ENCODE assay signal across 8 cellular contexts in genomic region chr18:12990977-12991838, GRCh38. TPM values are rescaled to one million over a fixed set of nuclear protein-coding genes. Genes with fewer than 3 reads are reported as not detected.
DNase-seq lines count a peak whose midpoint lies in the region; FAIRE-seq and TF ChIP-seq lines count a peak whose summit lies in the region.

Gene CEP192 (plus strand): TSS chr18:12991362. CDS start chr18:12999425, 8,063 bp downstream.

- no peak for TF ChIP-seq CTCF in HFF-Myc (IDR thresholded peaks at IDR 0.05; ENCODE audit: low read depth, low read length, missing control alignments)
- TF ChIP-seq CTCF in neutrophil (IDR thresholded peaks at IDR 0.05) = peak; percentile 47

- CTCF ChIA-PET in activated naive CD4-positive, alpha-beta T cell treated with anti-CD3 and anti-CD28 coated beads for 36 hours (lab: Charles Lee) = interaction anchor here (0.6 to 0.9 kb wide), 2 partner anchors 149 to 168 kb away, joined by 4 read pairs; no protein-coding TSS in a partner anchor

- DNase-seq in GM04504 (ENCODE audit: low read depth) (peak; percentile 96), HFF-Myc (ENCODE audit: extremely low read depth, low read depth) (peak; percentile 95), NAMALWA (ENCODE audit: low spot score) (peak; percentile 99), SK-N-DZ (ENCODE audit: low spot score) (peak; percentile 99), frontal cortex (ENCODE audit: low spot score in 2 of 2) (peak; percentile 90 to 92), substantia nigra (lab: John Stamatoyannopoulos, UW) (peak; percentile 84 to 98 (median 96))
- peak; percentile 99 for DNase-seq in activated naive CD4-positive, alpha-beta T cell treated with anti-CD3 and anti-CD28 coated beads for 36 hours

- H3K36me3 ChIP-seq in neutrophil = no peaks in the 10 kb centered on the region

- peaks cover 14% of the 10 kb centered on the region for H3K36me3 Mint-ChIP-seq in activated naive CD4-positive, alpha-beta T cell treated with anti-CD3 and anti-CD28 coated beads for 36 hours (ENCODE audit: low read depth)

- peaks cover 10% of the 10 kb centered on the region for H3K4me1 Mint-ChIP-seq in activated naive CD4-positive, alpha-beta T cell treated with anti-CD3 and anti-CD28 coated beads for 36 hours (ENCODE audit: low read depth)

- intact Hi-C loops in activated naive CD4-positive, alpha-beta T cell treated with anti-CD3 and anti-CD28 coated beads for 36 hours (cut with micrococcal nuclease) = loop anchor here (1.0 to 10.0 kb wide), 11 partner anchors 9 to 1140 kb away; partner anchors contain the start of genes AFG3L2, CEP76 and CHMP1B

- no peaks in the 10 kb centered on the region for H3K27me3 ChIP-seq in neutrophil

- no peaks in the 10 kb centered on the region for H3K9me3 Mint-ChIP-seq in activated naive CD4-positive, alpha-beta T cell treated with anti-CD3 and anti-CD28 coated beads for 36 hours

- peak; percentile 77 for FAIRE-seq in frontal cortex (lab: Jason Lieb, UNC)

- H3K4me3 ChIP-seq in HFF-Myc (replicated peaks; ENCODE audit: low read depth, low read length) (peak within 1 kb of the TSS; percentile 77), neutrophil (ENCODE audit: low read depth in 1 of 2, low read length in 1 of 2) (peak within 1 kb of the TSS; percentile 88 to 94)

- H3K4me3 Mint-ChIP-seq in activated naive CD4-positive, alpha-beta T cell treated with anti-CD3 and anti-CD28 coated beads for 36 hours = peak within 1 kb of the TSS; percentile 99

- H3K4me1 ChIP-seq in neutrophil (ENCODE audit: control insufficient read depth in 1 of 2, insufficient read depth in 1 of 2, low read depth in 1 of 2, low read length in 1 of 2) = peaks cover 49 to 54% of the 10 kb centered on the region in 2 experiments

- peak within 1 kb of the TSS; percentile 97 for H3K27ac Mint-ChIP-seq in activated naive CD4-positive, alpha-beta T cell treated with anti-CD3 and anti-CD28 coated beads for 36 hours

- H3K27me3 Mint-ChIP-seq in activated naive CD4-positive, alpha-beta T cell treated with anti-CD3 and anti-CD28 coated beads for 36 hours (ENCODE audit: low read depth) = no peaks in the 10 kb centered on the region

- H3K27ac ChIP-seq in neutrophil = peak within 1 kb of the TSS; percentile 85
- H3K27ac ChIP-seq in substantia nigra (ENCODE audit: low read depth, low read length, poor library complexity, severe bottlenecking) = peak within 1 kb of the TSS; percentile 82

- H3K9me3 ChIP-seq in neutrophil = no peaks in the 10 kb centered on the region

RNA-seq across cellular contexts. Expression of gene CEP192, which starts in this region (rescaled TPM):
- polyA plus RNA-seq in SK-N-DZ (2014; cell fraction: cytosol; rRNA removed) = 33.2 and 34.3 TPM in 2 replicates
- polyA plus RNA-seq in SK-N-DZ (2014; cell fraction: nucleus; rRNA removed) = 26.7 and 34.7 TPM in 2 replicates
- total RNA-seq in activated naive CD4-positive, alpha-beta T cell treated with anti-CD3 and anti-CD28 coated beads for 36 hours = 10 to 100 TPM; 32.7 to 33.6 TPM
- 73.0 TPM for total RNA-seq in frontal cortex

Comparison
In these comparisons a context has a peak if more than half of its experiments do, and no peak if none do; other contexts are left out.
1. Peak in every context shown above with its lines: DNase-seq, H3K4me3 ChIP-seq and H3K27ac ChIP-seq.